Comparison of ENCODE assay signal across 1 cellular context in the genomic region with DNA sequence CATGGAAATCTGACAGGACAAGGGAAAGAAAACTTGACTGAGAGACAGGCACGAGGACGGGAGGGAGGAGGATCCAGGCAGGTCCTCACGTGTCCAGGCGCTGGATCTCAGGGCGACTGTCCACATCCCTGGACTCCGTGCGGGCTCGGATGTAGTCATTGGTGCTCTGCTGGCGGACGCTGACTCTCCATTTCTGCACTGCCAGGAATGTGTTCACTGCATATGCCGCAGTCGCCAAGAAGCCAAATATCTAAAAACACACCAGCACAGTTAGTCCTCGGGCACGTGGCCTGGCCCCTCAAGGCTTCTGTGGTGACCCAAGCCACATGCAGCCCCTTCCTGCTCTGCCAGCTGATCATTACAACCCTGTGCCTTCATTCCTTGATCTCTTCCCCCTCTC.
TF ChIP-seq lines count a peak whose summit lies in the region.

No MANE protein-coding gene starts in this region.

TF ChIP-seq in K562, 482 proteins besides CTCF, POLR2A, EP300 and RAD21:
- TF ChIP-seq, protein P1, sequence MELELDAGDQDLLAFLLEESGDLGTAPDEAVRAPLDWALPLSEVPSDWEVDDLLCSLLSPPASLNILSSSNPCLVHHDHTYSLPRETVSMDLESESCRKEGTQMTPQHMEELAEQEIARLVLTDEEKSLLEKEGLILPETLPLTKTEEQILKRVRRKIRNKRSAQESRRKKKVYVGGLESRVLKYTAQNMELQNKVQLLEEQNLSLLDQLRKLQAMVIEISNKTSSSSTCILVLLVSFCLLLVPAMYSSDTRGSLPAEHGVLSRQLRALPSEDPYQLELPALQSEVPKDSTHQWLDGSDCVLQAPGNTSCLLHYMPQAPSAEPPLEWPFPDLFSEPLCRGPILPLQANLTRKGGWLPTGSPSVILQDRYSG (tag; conservative IDR thresholded peaks at IDR 0.05; ENCODE audit: low read depth), result no peak
- TF ChIP-seq HMGN3 (IDR thresholded peaks at IDR 0.05; ENCODE audit: borderline replicate concordance, extremely low read depth, insufficient read length, low read depth, low read length) (peak; percentile 37), SP2 (IDR thresholded peaks at IDR 0.05; ENCODE audit: extremely low read depth, low read depth, low read length, poor library complexity, severe bottlenecking) (no peak), XRCC5 (IDR thresholded peaks at IDR 0.05; ENCODE audit: low read depth, low read length) (no peak), NFE2 (IDR thresholded peaks at IDR 0.05; ENCODE audit: low read depth) (no peak), ZNF507 (tag; conservative IDR thresholded peaks at IDR 0.05) (no peak), SLC30A9 (CRISPR knock-in tag; IDR thresholded peaks at IDR 0.05) (no peak), FOXJ3 (CRISPR knock-in tag; IDR thresholded peaks at IDR 0.05) (no peak)
- TF ChIP-seq, protein P2, sequence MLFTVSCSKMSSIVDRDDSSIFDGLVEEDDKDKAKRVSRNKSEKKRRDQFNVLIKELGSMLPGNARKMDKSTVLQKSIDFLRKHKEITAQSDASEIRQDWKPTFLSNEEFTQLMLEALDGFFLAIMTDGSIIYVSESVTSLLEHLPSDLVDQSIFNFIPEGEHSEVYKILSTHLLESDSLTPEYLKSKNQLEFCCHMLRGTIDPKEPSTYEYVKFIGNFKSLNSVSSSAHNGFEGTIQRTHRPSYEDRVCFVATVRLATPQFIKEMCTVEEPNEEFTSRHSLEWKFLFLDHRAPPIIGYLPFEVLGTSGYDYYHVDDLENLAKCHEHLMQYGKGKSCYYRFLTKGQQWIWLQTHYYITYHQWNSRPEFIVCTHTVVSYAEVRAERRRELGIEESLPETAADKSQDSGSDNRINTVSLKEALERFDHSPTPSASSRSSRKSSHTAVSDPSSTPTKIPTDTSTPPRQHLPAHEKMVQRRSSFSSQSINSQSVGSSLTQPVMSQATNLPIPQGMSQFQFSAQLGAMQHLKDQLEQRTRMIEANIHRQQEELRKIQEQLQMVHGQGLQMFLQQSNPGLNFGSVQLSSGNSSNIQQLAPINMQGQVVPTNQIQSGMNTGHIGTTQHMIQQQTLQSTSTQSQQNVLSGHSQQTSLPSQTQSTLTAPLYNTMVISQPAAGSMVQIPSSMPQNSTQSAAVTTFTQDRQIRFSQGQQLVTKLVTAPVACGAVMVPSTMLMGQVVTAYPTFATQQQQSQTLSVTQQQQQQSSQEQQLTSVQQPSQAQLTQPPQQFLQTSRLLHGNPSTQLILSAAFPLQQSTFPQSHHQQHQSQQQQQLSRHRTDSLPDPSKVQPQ (CRISPR knock-in tag; IDR thresholded peaks at IDR 0.05; ENCODE audit: borderline replicate concordance), result no peak
